9 cellular contexts compared by ENCODE assay signal in genomic region chr17:65683428-65683827, GRCh38.
"Had no signal": no experiment of that assay in that cellular context is flagged by ENCODE, and none has a peak within 500 bp of the region (broad histone marks: within the 10 kb centered on the region; RNA-seq: fewer than 3 reads in every experiment).

No MANE protein-coding gene starts in this region.

- H3K4me1 ChIP-seq: HAP-1 had no signal

- H3K27ac ChIP-seq: HL-60 had no signal

- H3K36me3 Mint-ChIP-seq: IgD-negative memory B cell had no signal

- H3K9me3 ChIP-seq: HAP-1 had no signal

- H3K4me1 Mint-ChIP-seq: IgD-negative memory B cell had no signal

- H3K4me3 ChIP-seq: HAP-1 had no signal

- H3K4me3 Mint-ChIP-seq: HFFc6, IgD-negative memory B cell had no signal

- H3K36me3 ChIP-seq: HAP-1 had no signal

- H3K27ac Mint-ChIP-seq: HFFc6, IgD-negative memory B cell had no signal

- DNase-seq: GOT3, HFFc6, KBM-7 had no signal

- ATAC-seq: HCT116, HepG2 had no signal

- H3K27me3 Mint-ChIP-seq: IgD-negative memory B cell had no signal

- FAIRE-seq: H54, HepG2 had no signal
